13 cellular contexts compared by ENCODE assay signal in genomic region chr2:190791983-190792575, GRCh38.
DNase-seq lines count a peak whose midpoint lies in the region; ATAC-seq and TF ChIP-seq lines count a peak whose summit lies in the region.
"Had no signal": no experiment of that assay in that cellular context is flagged by ENCODE, and none has a peak within 500 bp of the region (broad histone marks: within the 10 kb centered on the region; RNA-seq: fewer than 3 reads in every experiment).

No MANE protein-coding gene starts in this region.

- peak overlapping the region; percentile 39 for H3K27ac ChIP-seq in hepatocyte
- H3K27ac ChIP-seq: right lobe of liver, VCaP had no signal

- no peak for DNase-seq in activated T-cell treated with anti-CD3 and anti-CD28 coated beads, Interleukin-2, amount 50 U/mL, for 24 hours
- no peak for DNase-seq in activated T-cell treated with anti-CD3 and anti-CD28 coated beads, Interleukin-2, amount 50 U/mL, for 1 hour
- DNase-seq in RPMI7951 (ENCODE audit: low read depth) (peak; percentile 14), hepatocyte (ENCODE audit: low spot score) (no peak), T1000 (lab: John Stamatoyannopoulos, UW) (no peak), ureter (ENCODE audit: low spot score) (no peak)
- no peak for DNase-seq in stimulated activated naive CD8-positive, alpha-beta T cell treated with anti-CD3 and anti-CD28 coated beads, Interleukin-15, amount 100 ng/mL, for 72 hours
- DNase-seq: mucosa of descending colon, RPMI8226 had no signal

- no peak for ATAC-seq in stimulated activated naive CD8-positive, alpha-beta T cell treated with anti-CD3 and anti-CD28 coated beads, Interleukin-15, amount 100 ng/mL, for 72 hours
- ATAC-seq in GM19455 (IDR thresholded peaks at IDR 0.05; ENCODE audit: unreplicated experiment), result no peak

- no peaks in the 10 kb centered on the region for H3K79me2 ChIP-seq in hepatocyte

- peaks cover 20% of the 10 kb centered on the region for H3K4me1 ChIP-seq in hepatocyte (ENCODE audit: insufficient read depth)
- H3K4me1 ChIP-seq: right lobe of liver had no signal

- no peaks in the 10 kb centered on the region for H3K9me3 Mint-ChIP-seq in activated T-cell treated with anti-CD3 and anti-CD28 coated beads, Interleukin-2, amount 50 U/mL, for 24 hours
- H3K9me3 Mint-ChIP-seq in stimulated activated naive CD8-positive, alpha-beta T cell treated with anti-CD3 and anti-CD28 coated beads, Interleukin-15, amount 100 ng/mL, for 72 hours, result peaks cover 0 to 4% of the 10 kb centered on the region in 2 donors
- H3K9me3 Mint-ChIP-seq: central memory CD8-positive, alpha-beta T cell had no signal

- H3K27me3 ChIP-seq in hepatocyte, result no peaks in the 10 kb centered on the region
- H3K27me3 ChIP-seq: right lobe of liver had no signal

- no peaks in the 10 kb centered on the region for H3K36me3 Mint-ChIP-seq in activated T-cell treated with anti-CD3 and anti-CD28 coated beads, Interleukin-2, amount 50 U/mL, for 24 hours (ENCODE audit: low read depth)

- H3K27me3 Mint-ChIP-seq in activated T-cell treated with anti-CD3 and anti-CD28 coated beads, Interleukin-2, amount 50 U/mL, for 24 hours, result no peaks in the 10 kb centered on the region
- H3K27me3 Mint-ChIP-seq in stimulated activated naive CD8-positive, alpha-beta T cell treated with anti-CD3 and anti-CD28 coated beads, Interleukin-15, amount 100 ng/mL, for 72 hours, result no peaks in the 10 kb centered on the region
- H3K27me3 Mint-ChIP-seq: central memory CD8-positive, alpha-beta T cell had no signal

- 90% methylated on average over 1 of the region's 1 CpG for WGBS in hepatocyte (ENCODE audit: low lambda C conversion rate, missing lambda C conversion rate)

- no peaks in the 10 kb centered on the region for H4K20me1 ChIP-seq in hepatocyte (ENCODE audit: insufficient read depth, poor library complexity, severe bottlenecking)

- H3K27ac Mint-ChIP-seq in activated T-cell treated with anti-CD3 and anti-CD28 coated beads, Interleukin-2, amount 50 U/mL, for 24 hours, result peak overlapping the region; percentile 85
- H3K27ac Mint-ChIP-seq in stimulated activated naive CD8-positive, alpha-beta T cell treated with anti-CD3 and anti-CD28 coated beads, Interleukin-15, amount 100 ng/mL, for 72 hours, result peak overlapping the region in 1 of 2 donors; percentile 93

- no peak for TF ChIP-seq CTCF in hepatocyte (IDR thresholded peaks at IDR 0.05; ENCODE audit: poor library complexity)

- no peak overlapping the region for H3K4me3 ChIP-seq in hepatocyte
- H3K4me3 ChIP-seq: mucosa of descending colon, right lobe of liver had no signal

- peaks cover 63% of the 10 kb centered on the region for H3K4me1 Mint-ChIP-seq in activated T-cell treated with anti-CD3 and anti-CD28 coated beads, Interleukin-2, amount 50 U/mL, for 24 hours (ENCODE audit: low read depth)
- H3K4me1 Mint-ChIP-seq in stimulated activated naive CD8-positive, alpha-beta T cell treated with anti-CD3 and anti-CD28 coated beads, Interleukin-15, amount 100 ng/mL, for 72 hours, result peaks cover 74% of the 10 kb centered on the region

- H3K9me2 ChIP-seq in hepatocyte (replicated peaks; ENCODE audit: insufficient read depth), result no peaks in the 10 kb centered on the region

- H2AFZ ChIP-seq in hepatocyte, result no peak overlapping the region

- H3K4me2 ChIP-seq in hepatocyte, result no peak overlapping the region

- no peaks in the 10 kb centered on the region for H3K9me3 ChIP-seq in hepatocyte (ENCODE audit: low read depth)
- H3K9me3 ChIP-seq: mucosa of descending colon, right lobe of liver had no signal

- H3K4me3 Mint-ChIP-seq in activated T-cell treated with anti-CD3 and anti-CD28 coated beads, Interleukin-2, amount 50 U/mL, for 24 hours, result peak overlapping the region; percentile 41
- H3K4me3 Mint-ChIP-seq in stimulated activated naive CD8-positive, alpha-beta T cell treated with anti-CD3 and anti-CD28 coated beads, Interleukin-15, amount 100 ng/mL, for 72 hours, result peak overlapping the region; percentile 69 to 73
- H3K4me3 Mint-ChIP-seq: central memory CD8-positive, alpha-beta T cell had no signal

- no peaks in the 10 kb centered on the region for H3K36me3 ChIP-seq in hepatocyte (replicated peaks; ENCODE audit: insufficient read depth, low read depth)
- H3K36me3 ChIP-seq: right lobe of liver had no signal
